20 cellular contexts compared by ENCODE assay signal in the genomic region with DNA sequence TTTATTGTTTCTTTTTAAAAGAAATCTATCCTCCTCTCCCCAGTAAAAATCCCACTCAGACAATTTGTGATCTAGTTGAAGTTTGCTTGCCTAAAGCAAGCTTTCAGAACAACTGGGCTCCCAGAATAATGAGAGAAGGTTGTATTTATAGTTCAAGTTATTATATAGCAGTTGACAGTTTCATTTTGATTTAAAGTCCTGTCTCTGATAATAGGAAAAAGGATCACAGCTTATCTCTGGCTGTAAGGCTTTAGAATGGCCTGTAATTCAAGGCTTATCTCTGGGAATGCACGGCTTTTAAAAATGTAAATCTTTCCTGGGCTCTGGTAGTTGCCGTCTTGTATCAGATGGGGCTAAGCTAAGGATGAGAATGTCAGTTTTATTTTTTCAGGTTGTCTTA.
"Had no signal": no experiment of that assay in that cellular context is flagged by ENCODE, and none has a peak within 500 bp of the region (broad histone marks: within the 10 kb centered on the region; RNA-seq: fewer than 3 reads in every experiment).

No MANE protein-coding gene starts in this region.

- H3K36me3 ChIP-seq: colonic mucosa, heart left ventricle, pancreas, tibial nerve, upper lobe of right lung, vagina had no signal

- H3K4me1 Mint-ChIP-seq: natural killer cell; stimulated activated effector memory CD8-positive, alpha-beta T cell treated with anti-CD3 and anti-CD28 coated beads, Interleukin-12 subunit alpha, Interleukin-12 subunit beta, amount 100 ng/mL, for 72 hours had no signal

- H3K27me3 ChIP-seq: colonic mucosa, pancreas, testis, tibial nerve, upper lobe of right lung, vagina had no signal

- ATAC-seq: heart left ventricle; left colon; natural killer cell; pancreas; right cardiac atrium; stimulated activated effector memory CD8-positive, alpha-beta T cell treated with anti-CD3 and anti-CD28 coated beads, Interleukin-12 subunit alpha, Interleukin-12 subunit beta, amount 100 ng/mL, for 72 hours; upper lobe of right lung had no signal

- H3K4me3 Mint-ChIP-seq: natural killer cell; stimulated activated effector memory CD8-positive, alpha-beta T cell treated with anti-CD3 and anti-CD28 coated beads, Interleukin-12 subunit alpha, Interleukin-12 subunit beta, amount 100 ng/mL, for 72 hours; stimulated activated naive CD8-positive, alpha-beta T cell treated with anti-CD3 and anti-CD28 coated beads, Interleukin-15, Interleukin-2, amounts not matched to agents 100 ng/mL and 50 ng/mL, for 24 hours had no signal

- H3K4me1 ChIP-seq: colonic mucosa, heart left ventricle, pancreas, testis, tibial nerve, upper lobe of right lung, vagina had no signal

- DNase-seq: colonic mucosa; dermis blood vessel endothelial cell; heart left ventricle; hippocampal formation; left colon; mammary epithelial cell; natural killer cell; occipital lobe; pancreas; right cardiac atrium; small intestine; stimulated activated CD4-positive, alpha-beta T cell treated with anti-CD3 and anti-CD28 coated beads, Interleukin-4, amount 100 ng/mL, for 1 hour; stimulated activated CD8-positive, alpha-beta memory T cell treated with anti-CD3 and anti-CD28 coated beads, Interleukin-4, amount 100 ng/mL, for 48 hours; testis; upper lobe of right lung had no signal

- H3K36me3 Mint-ChIP-seq: stimulated activated effector memory CD8-positive, alpha-beta T cell treated with anti-CD3 and anti-CD28 coated beads, Interleukin-12 subunit alpha, Interleukin-12 subunit beta, amount 100 ng/mL, for 72 hours had no signal

- H3K27me3 Mint-ChIP-seq: progenitor cell of endocrine pancreas had no signal

- H3K27ac Mint-ChIP-seq: natural killer cell; progenitor cell of endocrine pancreas; stimulated activated effector memory CD8-positive, alpha-beta T cell treated with anti-CD3 and anti-CD28 coated beads, Interleukin-12 subunit alpha, Interleukin-12 subunit beta, amount 100 ng/mL, for 72 hours; stimulated activated naive CD8-positive, alpha-beta T cell treated with anti-CD3 and anti-CD28 coated beads, Interleukin-15, Interleukin-2, amounts not matched to agents 100 ng/mL and 50 ng/mL, for 24 hours had no signal

- H3K4me3 ChIP-seq: colonic mucosa, heart left ventricle, pancreas, testis, tibial nerve, upper lobe of right lung, vagina had no signal

- H3K27ac ChIP-seq: colonic mucosa, heart left ventricle, pancreas, testis, tibial nerve, upper lobe of right lung, vagina had no signal
